1 cellular context compared by ENCODE assay signal in the genomic region with DNA sequence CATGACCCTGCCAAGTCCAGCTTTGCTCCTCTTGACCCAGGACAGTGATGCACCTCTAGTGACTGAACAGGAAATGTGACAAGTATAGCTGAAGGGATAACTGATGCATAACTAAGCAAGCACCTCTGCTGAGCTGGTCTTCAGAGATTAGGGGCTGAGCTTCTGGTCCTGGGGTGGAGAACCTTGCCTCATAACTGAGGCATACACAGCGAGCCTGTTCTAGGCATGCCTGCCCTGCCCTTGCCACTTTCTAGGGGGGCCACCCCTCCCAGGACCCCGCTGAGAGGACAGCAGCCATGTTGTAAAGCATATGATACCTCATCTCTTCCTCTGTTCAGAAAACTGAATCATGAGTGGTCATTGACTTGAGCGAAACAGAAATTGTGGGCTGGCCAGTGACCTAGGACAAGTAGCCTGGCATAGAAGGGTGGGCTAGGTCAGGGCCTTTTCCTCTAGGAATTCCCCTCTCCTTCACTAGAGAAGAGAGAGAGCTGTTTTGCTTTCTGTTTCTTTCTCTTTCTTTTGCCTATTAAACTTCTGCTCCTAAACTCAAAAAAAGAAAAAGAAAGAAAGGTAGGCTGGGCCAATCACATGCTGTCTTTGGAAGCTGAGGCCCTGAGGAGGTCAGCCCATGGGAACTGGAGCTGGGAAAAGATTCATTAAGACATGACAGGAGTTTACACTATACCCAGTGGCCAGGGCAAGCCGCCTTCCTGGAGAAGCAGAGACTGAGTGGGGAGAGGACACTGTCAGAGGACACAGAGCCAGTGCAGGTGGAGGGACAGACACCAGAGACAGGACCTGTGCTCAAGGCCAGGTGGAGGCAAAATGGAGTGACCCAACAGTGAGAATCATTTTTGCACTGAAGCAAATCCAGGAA.
TF ChIP-seq lines count a peak whose summit lies in the region.

No MANE protein-coding gene starts in this region.

TF ChIP-seq in GM12878, 131 proteins besides CTCF, POLR2A, EP300 and RAD21 (continued from another document):
- TF ChIP-seq MEF2B (IDR thresholded peaks at IDR 0.05; ENCODE audit: partially characterized antibody, poor library complexity, severe bottlenecking), result peak; percentile 10
- TF ChIP-seq FOXM1 (IDR thresholded peaks at IDR 0.05; ENCODE audit: low read depth, low read length), result no peak
- TF ChIP-seq CBX3 (IDR thresholded peaks at IDR 0.05; ENCODE audit: borderline replicate concordance, low read depth), result no peak
- no peak for TF ChIP-seq CHD4 (IDR thresholded peaks at IDR 0.05)
- TF ChIP-seq WRNIP1 (IDR thresholded peaks at IDR 0.05; ENCODE audit: borderline replicate concordance, low read depth, low read length), result no peak
- TF ChIP-seq IKZF2 (IDR thresholded peaks at IDR 0.05), result peak; percentile 40 to 73; a peak in 3 of 4 replicates
- no peak for TF ChIP-seq HDAC2 (IDR thresholded peaks at IDR 0.05)
- TF ChIP-seq, protein P1, sequence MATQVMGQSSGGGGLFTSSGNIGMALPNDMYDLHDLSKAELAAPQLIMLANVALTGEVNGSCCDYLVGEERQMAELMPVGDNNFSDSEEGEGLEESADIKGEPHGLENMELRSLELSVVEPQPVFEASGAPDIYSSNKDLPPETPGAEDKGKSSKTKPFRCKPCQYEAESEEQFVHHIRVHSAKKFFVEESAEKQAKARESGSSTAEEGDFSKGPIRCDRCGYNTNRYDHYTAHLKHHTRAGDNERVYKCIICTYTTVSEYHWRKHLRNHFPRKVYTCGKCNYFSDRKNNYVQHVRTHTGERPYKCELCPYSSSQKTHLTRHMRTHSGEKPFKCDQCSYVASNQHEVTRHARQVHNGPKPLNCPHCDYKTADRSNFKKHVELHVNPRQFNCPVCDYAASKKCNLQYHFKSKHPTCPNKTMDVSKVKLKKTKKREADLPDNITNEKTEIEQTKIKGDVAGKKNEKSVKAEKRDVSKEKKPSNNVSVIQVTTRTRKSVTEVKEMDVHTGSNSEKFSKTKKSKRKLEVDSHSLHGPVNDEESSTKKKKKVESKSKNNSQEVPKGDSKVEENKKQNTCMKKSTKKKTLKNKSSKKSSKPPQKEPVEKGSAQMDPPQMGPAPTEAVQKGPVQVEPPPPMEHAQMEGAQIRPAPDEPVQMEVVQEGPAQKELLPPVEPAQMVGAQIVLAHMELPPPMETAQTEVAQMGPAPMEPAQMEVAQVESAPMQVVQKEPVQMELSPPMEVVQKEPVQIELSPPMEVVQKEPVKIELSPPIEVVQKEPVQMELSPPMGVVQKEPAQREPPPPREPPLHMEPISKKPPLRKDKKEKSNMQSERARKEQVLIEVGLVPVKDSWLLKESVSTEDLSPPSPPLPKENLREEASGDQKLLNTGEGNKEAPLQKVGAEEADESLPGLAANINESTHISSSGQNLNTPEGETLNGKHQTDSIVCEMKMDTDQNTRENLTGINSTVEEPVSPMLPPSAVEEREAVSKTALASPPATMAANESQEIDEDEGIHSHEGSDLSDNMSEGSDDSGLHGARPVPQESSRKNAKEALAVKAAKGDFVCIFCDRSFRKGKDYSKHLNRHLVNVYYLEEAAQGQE (IDR thresholded peaks at IDR 0.05; ENCODE audit: low read depth, low read length), result peak; percentile 23; the same call in 1 of the 2 replicates
- TF ChIP-seq, protein P2, sequence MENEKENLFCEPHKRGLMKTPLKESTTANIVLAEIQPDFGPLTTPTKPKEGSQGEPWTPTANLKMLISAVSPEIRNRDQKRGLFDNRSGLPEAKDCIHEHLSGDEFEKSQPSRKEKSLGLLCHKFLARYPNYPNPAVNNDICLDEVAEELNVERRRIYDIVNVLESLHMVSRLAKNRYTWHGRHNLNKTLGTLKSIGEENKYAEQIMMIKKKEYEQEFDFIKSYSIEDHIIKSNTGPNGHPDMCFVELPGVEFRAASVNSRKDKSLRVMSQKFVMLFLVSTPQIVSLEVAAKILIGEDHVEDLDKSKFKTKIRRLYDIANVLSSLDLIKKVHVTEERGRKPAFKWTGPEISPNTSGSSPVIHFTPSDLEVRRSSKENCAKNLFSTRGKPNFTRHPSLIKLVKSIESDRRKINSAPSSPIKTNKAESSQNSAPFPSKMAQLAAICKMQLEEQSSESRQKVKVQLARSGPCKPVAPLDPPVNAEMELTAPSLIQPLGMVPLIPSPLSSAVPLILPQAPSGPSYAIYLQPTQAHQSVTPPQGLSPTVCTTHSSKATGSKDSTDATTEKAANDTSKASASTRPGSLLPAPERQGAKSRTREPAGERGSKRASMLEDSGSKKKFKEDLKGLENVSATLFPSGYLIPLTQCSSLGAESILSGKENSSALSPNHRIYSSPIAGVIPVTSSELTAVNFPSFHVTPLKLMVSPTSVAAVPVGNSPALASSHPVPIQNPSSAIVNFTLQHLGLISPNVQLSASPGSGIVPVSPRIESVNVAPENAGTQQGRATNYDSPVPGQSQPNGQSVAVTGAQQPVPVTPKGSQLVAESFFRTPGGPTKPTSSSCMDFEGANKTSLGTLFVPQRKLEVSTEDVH (IDR thresholded peaks at IDR 0.05; ENCODE audit: low read depth, partially characterized antibody), result no peak
- no peak for TF ChIP-seq KLF5 (IDR thresholded peaks at IDR 0.05; ENCODE audit: partially characterized antibody)
- no peak for TF ChIP-seq ZNF24 (IDR thresholded peaks at IDR 0.05)
- TF ChIP-seq HDAC6 (IDR thresholded peaks at IDR 0.05; ENCODE audit: unreplicated experiment), result no peak
- no peak for TF ChIP-seq CREB1 (IDR thresholded peaks at IDR 0.05; ENCODE audit: low read depth)
- peak; percentile 54 for TF ChIP-seq IKZF1 (conservative IDR thresholded peaks at IDR 0.05)
- TF ChIP-seq YY1 (IDR thresholded peaks at IDR 0.05; ENCODE audit: low read depth, low read length), result peak; percentile 78
- no peak for TF ChIP-seq CHD1 (IDR thresholded peaks at IDR 0.05; ENCODE audit: low read depth, low read length)
- no peak for TF ChIP-seq SIX5 (IDR thresholded peaks at IDR 0.05; ENCODE audit: low read depth, low read length, severe bottlenecking)
- TF ChIP-seq BRCA1 (IDR thresholded peaks at IDR 0.05; ENCODE audit: low read depth, low read length), result no peak
